Comparison of ENCODE assay signal across 7 cellular contexts in genomic region chr6:133889557-133890301, GRCh38. TPM values are rescaled to one million over a fixed set of nuclear protein-coding genes. Genes with fewer than 3 reads are reported as not detected.
A peak's percentile ranks its signal among the peaks of the same experiment; 100 is the strongest.
DNase-seq lines count a peak whose midpoint lies in the region; ATAC-seq and TF ChIP-seq lines count a peak whose summit lies in the region.

No MANE protein-coding gene starts in this region.

- peak overlapping the region; percentile 78 to 93 for H3K27ac ChIP-seq in coronary artery

- peak; percentile 45 for ATAC-seq in stimulated activated naive CD8-positive, alpha-beta T cell treated with anti-CD3 and anti-CD28 coated beads, Interleukin-15, Interleukin-2, amounts not matched to agents 100 U/mL and 50 U/mL, for 24 hours
- ATAC-seq in HG03175 (IDR thresholded peaks at IDR 0.05; ENCODE audit: unreplicated experiment) (no peak), GM18511 (IDR thresholded peaks at IDR 0.05; ENCODE audit: unreplicated experiment) (no peak), GM21786 (IDR thresholded peaks at IDR 0.05; ENCODE audit: unreplicated experiment) (no peak)

- TF ChIP-seq CTCF in coronary artery (IDR thresholded peaks at IDR 0.05): no peak

- H3K27me3 ChIP-seq in MG63: no peaks in the 10 kb centered on the region

- peak; percentile 81 for DNase-seq in MG63
- DNase-seq in coronary artery (ENCODE audit: low spot score): peak; percentile 79
- peak; percentile 96 for DNase-seq in left kidney (ENCODE audit: low read depth, low spot score)
- DNase-seq in stimulated activated naive CD8-positive, alpha-beta T cell treated with anti-CD3 and anti-CD28 coated beads, Interleukin-15, Interleukin-2, amounts not matched to agents 100 U/mL and 50 U/mL, for 24 hours: peak; percentile 27

- H3K4me3 ChIP-seq in MG63: peak overlapping the region; percentile 80
- peak overlapping the region; percentile 82 for H3K4me3 ChIP-seq in coronary artery

- H3K9me3 ChIP-seq in MG63: no peaks in the 10 kb centered on the region

- peaks cover 56% of the 10 kb centered on the region for H3K36me3 ChIP-seq in MG63

RNA-seq across cellular contexts. Expression of gene TCF21, which starts 0.8 kb away (rescaled TPM):
- 20.4 and 33.2 TPM in 2 replicates for total RNA-seq in MG63 (2014; rRNA removed; shearing (Covaris generic); ENCODE audit: low replicate concordance)

Comparison
In these comparisons a context has a peak if more than half of its experiments do, and no peak if none do; other contexts are left out.
1. DNase-seq: peak in every context shown above with its lines; median percentile 96 in left kidney; 81 in MG63; 79 in coronary artery; 27 in stimulated activated naive CD8-positive, alpha-beta T cell treated with anti-CD3 and anti-CD28 coated beads, Interleukin-15, Interleukin-2, amounts not matched to agents 100 U/mL and 50 U/mL, for 24 hours.